In genomic region chr16:53636978-53637377, GRCh38 we compare ENCODE assay signal across 25 cellular contexts.
"Had no signal": no experiment of that assay in that cellular context is flagged by ENCODE, and none has a peak within 500 bp of the region (broad histone marks: within the 10 kb centered on the region; RNA-seq: fewer than 3 reads in every experiment).

No MANE protein-coding gene starts in this region.

- H3K27ac ChIP-seq: brain microvascular endothelial cell had no signal

- H3K9me3 ChIP-seq: MG63 had no signal

- DNase-seq: activated CD4-positive, alpha-beta T cell treated with anti-CD3 and anti-CD28 coated beads, Interleukin-2, amount 10 ng/mL, durations not matched to agents 24 days and 14 days; activated CD4-positive, alpha-beta T cell treated with anti-CD3 and anti-CD28 coated beads, Interleukin-2, amount 50 U/mL, for 4 hours; activated CD8-positive, alpha-beta T cell treated with anti-CD3 and anti-CD28 coated beads for 36 hours; activated effector memory CD4-positive, alpha-beta T cell treated with Interleukin-2 at 50 U/mL for 16 hours; activated naive CD4-positive, alpha-beta T cell treated with anti-CD3 and anti-CD28 coated beads, Interleukin-2, amount 10 ng/mL, durations not matched to agents 7 days and 5 days; activated naive CD8-positive, alpha-beta T cell treated with anti-CD3 and anti-CD28 coated beads, Interleukin-2, amount 50 U/mL, for 24 hours; activated T-cell treated with anti-CD3 and anti-CD28 coated beads, Interleukin-2, amount 50 U/mL, for 24 hours; anterior cingulate cortex; brain microvascular endothelial cell; central memory CD4-positive, alpha-beta T cell; Kasumi-1; KBM-7; MG63; NCI-H1105; NCI-H1417 treated with DMSO at 0.1 percent for 48 hours; NCI-H1930; NCI-H2081 treated with DMSO at 0.1 percent for 48 hours; NCI-H226; NCI-H446 treated with DMSO at 0.1 percent for 48 hours; NCI-H524; NCI-H69; NK-92 treated with Interleukin-12 subunit alpha and Interleukin-12 subunit beta, amount 100 ng/mL, for 24 hours; OCI-M1; Right ventricle myocardium superior; T1000 had no signal

- H3K4me3 ChIP-seq: MG63 had no signal

- ATAC-seq: activated CD8-positive, alpha-beta T cell treated with anti-CD3 and anti-CD28 coated beads for 36 hours; activated naive CD8-positive, alpha-beta T cell treated with anti-CD3 and anti-CD28 coated beads, Interleukin-2, amount 50 U/mL, for 24 hours had no signal

- H3K27me3 ChIP-seq: brain microvascular endothelial cell, MG63 had no signal
